ENCODE assay signal across 8 cellular contexts in the genomic region with DNA sequence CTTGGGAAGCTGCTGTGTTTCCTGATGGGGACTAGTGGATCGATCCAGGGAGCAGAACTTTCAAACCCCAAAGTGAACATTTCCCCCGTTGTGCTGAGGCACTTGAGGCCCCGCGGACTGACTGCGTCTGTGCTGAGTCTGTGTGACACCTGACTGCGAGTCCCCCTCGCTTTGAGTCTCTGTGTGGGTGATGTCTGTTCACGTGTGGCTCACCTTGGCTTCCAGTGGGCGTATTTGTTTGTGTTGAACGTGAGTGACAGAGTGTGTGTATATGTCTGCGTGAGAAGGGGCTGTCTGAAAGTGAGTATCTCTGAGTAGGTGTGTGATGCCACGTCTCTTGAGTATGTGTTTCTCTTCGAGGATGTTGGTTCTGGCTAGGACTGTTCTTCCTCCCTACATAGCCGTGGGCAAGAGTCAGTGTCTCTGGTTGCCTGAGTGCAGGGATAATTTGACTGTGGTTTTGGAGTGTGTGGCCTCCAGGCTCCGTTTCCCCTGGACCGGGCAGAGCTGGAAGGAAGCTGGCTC. TPM values are rescaled to one million over a fixed set of nuclear protein-coding genes. Genes with fewer than 3 reads are reported as not detected.
DNase-seq lines count a peak whose midpoint lies in the region; ATAC-seq, FAIRE-seq and TF ChIP-seq lines count a peak whose summit lies in the region.

No MANE protein-coding gene starts in this region.

- no peak overlapping the region for H4K8ac ChIP-seq in mesenchymal stem cell (ENCODE audit: low read length)

- TF ChIP-seq CTCF in GM06990 (IDR thresholded peaks at IDR 0.05; ENCODE audit: insufficient read depth, low read length, poor library complexity, severe bottlenecking), result no peak

- 1% methylated on average over 16 of the region's 16 CpGs for WGBS in mesenchymal stem cell

- H3K9ac ChIP-seq in mesenchymal stem cell (ENCODE audit: low read length), result peak overlapping the region; percentile 80

- H2BK5ac ChIP-seq in mesenchymal stem cell (ENCODE audit: low read depth, low read length, poor library complexity, severe bottlenecking), result no peak overlapping the region

- ATAC-seq in HG03460 (IDR thresholded peaks at IDR 0.05; ENCODE audit: unreplicated experiment) (no peak), HG03159 (IDR thresholded peaks at IDR 0.05; ENCODE audit: unreplicated experiment) (no peak)

- H3K79me1 ChIP-seq in mesenchymal stem cell (replicated peaks; ENCODE audit: low read length, poor library complexity, severe bottlenecking), result peaks cover 9% of the 10 kb centered on the region

- no peak overlapping the region for H2AFZ ChIP-seq in mesenchymal stem cell (ENCODE audit: low read depth, low read length)

- H3K4me3 ChIP-seq in GM06990 (replicated peaks; ENCODE audit: low read depth, low read length) (peak overlapping the region; percentile 51), mesenchymal stem cell (ENCODE audit: insufficient read depth in 1 of 2, low read depth in 1 of 2, low read length in 2 of 2) (peak overlapping the region; percentile 76 to 77)

- H2BK15ac ChIP-seq in mesenchymal stem cell (ENCODE audit: low read depth, poor library complexity, severe bottlenecking), result no peak overlapping the region

- peak overlapping the region; percentile 78 for H3K4me2 ChIP-seq in mesenchymal stem cell (ENCODE audit: low read length, poor library complexity, severe bottlenecking)

- peaks cover 35% of the 10 kb centered on the region for H3K4me1 ChIP-seq in mesenchymal stem cell (ENCODE audit: control insufficient read depth, insufficient read depth, low read depth, low read length)

- peak overlapping the region; percentile 22 for H2AK5ac ChIP-seq in mesenchymal stem cell (ENCODE audit: low read length, severe bottlenecking)

- H2BK12ac ChIP-seq in mesenchymal stem cell (ENCODE audit: low read length in 2 of 2), result peak overlapping the region; percentile 51 to 65

- H3K9me3 ChIP-seq in mesenchymal stem cell (ENCODE audit: control insufficient read depth, low read length), result no peaks in the 10 kb centered on the region

- H3K18ac ChIP-seq in mesenchymal stem cell (ENCODE audit: low read depth in 1 of 2, low read length in 2 of 2), result peak overlapping the region; percentile 79 to 86

- H3K14ac ChIP-seq in mesenchymal stem cell (ENCODE audit: low read length in 2 of 2), result peak overlapping the region in 1 of 2 experiments; percentile 87

- DNase-seq in GM06990 (ENCODE audit: extremely low read depth, insufficient read length) (no peak), NCI-H69 (lab: John Stamatoyannopoulos, UW) (peak; percentile 44), T47D (ENCODE audit: low read depth in 1 of 2, low spot score in 1 of 2) (peak; percentile 62 to 80), mesenchymal stem cell (peak; percentile 72), urothelium cell line (ENCODE audit: low spot score) (peak; percentile 48), COLO829 (ENCODE audit: low spot score) (no peak)

- FAIRE-seq in urothelium cell line (lab: Jason Lieb, UNC), result peak; percentile 86

- H3K23ac ChIP-seq in mesenchymal stem cell (ENCODE audit: low read length in 2 of 2), result no peak overlapping the region

- peak overlapping the region; percentile 70 for H3K27ac ChIP-seq in mesenchymal stem cell (ENCODE audit: low read length, poor library complexity, severe bottlenecking)

- no peak overlapping the region for H2BK120ac ChIP-seq in mesenchymal stem cell (ENCODE audit: low read depth, low read length)

- in situ Hi-C loops in T47D (cut with HindIII; ENCODE audit: low pct_unique_long_range_greater_than_20kb, low sequenced_read_pairs), result no loop called here

- H4K91ac ChIP-seq in mesenchymal stem cell (ENCODE audit: low read length), result peak overlapping the region; percentile 18

- H3K27me3 ChIP-seq in GM06990 (replicated peaks; ENCODE audit: control insufficient read depth, insufficient read depth, low read length) (peaks cover 3% of the 10 kb centered on the region; the same call in 1 of the 2 replicates), mesenchymal stem cell (ENCODE audit: control insufficient read depth in 1 of 2, insufficient read depth in 1 of 2, low read length in 2 of 2) (no peaks in the 10 kb centered on the region)

- H3K36me3 ChIP-seq in GM06990 (ENCODE audit: control insufficient read depth, insufficient read depth, low read length) (no peaks in the 10 kb centered on the region), mesenchymal stem cell (ENCODE audit: control insufficient read depth in 1 of 2, insufficient read depth in 2 of 2, low read depth in 1 of 2, low read length in 2 of 2) (no peaks in the 10 kb centered on the region)

- peak overlapping the region; percentile 26 to 35 for H3K4ac ChIP-seq in mesenchymal stem cell (ENCODE audit: low read depth in 1 of 2, low read length in 2 of 2)

RNA-seq across cellular contexts. Expression of a gene that starts 1.3 kb away (rescaled TPM):
- 16.1 TPM for polyA plus RNA-seq in mesenchymal stem cell (2013, experiment 1 of 2)
- polyA plus RNA-seq in mesenchymal stem cell (2013, experiment 2 of 2), result 16.1 TPM

Comparison
In these comparisons a context has a peak if more than half of its experiments do, and no peak if none do; other contexts are left out.
1. DNase-seq: peak in NCI-H69 (single experiment), T47D (2 of 2), mesenchymal stem cell (single experiment) and urothelium cell line (single experiment); none in GM06990 (single experiment) and COLO829 (single experiment).